Comparison of ENCODE assay signal across 1 cellular context in genomic region chr18:11181629-11182028, GRCh38. TPM values are rescaled to one million over a fixed set of nuclear protein-coding genes. Genes with fewer than 3 reads are reported as not detected.
"Had no signal": no experiment of that assay in that cellular context is flagged by ENCODE, and none has a peak within 500 bp of the region (broad histone marks: within the 10 kb centered on the region; RNA-seq: fewer than 3 reads in every experiment).

No MANE protein-coding gene starts in this region.

RNA-seq across cellular contexts. Expression of gene PIEZO2, which starts 32.3 kb away (rescaled TPM):
- total RNA-seq: HT-29 had no signal
